ENCODE assay signal across 1 cellular context in genomic region chr1:151510614-151510956, GRCh38.
TF ChIP-seq lines count a peak whose summit lies in the region.

No MANE protein-coding gene starts in this region.

TF ChIP-seq in HepG2, 621 proteins besides CTCF, POLR2A, EP300 and RAD21:
- TF ChIP-seq TFAP4 (IDR thresholded peaks at IDR 0.05; ENCODE audit: borderline replicate concordance, low read depth) (no peak), PRDM4 (CRISPR knock-in tag; IDR thresholded peaks at IDR 0.05; ENCODE audit: borderline replicate concordance) (no peak), NFYB (CRISPR knock-in tag; IDR thresholded peaks at IDR 0.05) (no peak), ESRRA (CRISPR knock-in tag; IDR thresholded peaks at IDR 0.05; ENCODE audit: low read depth) (no peak), IKZF1 (IDR thresholded peaks at IDR 0.05) (no peak), ZNF3 (CRISPR knock-in tag; IDR thresholded peaks at IDR 0.05) (no peak), PTBP1 (IDR thresholded peaks at IDR 0.05; ENCODE audit: low read depth, low read length, poor library complexity, severe bottlenecking) (no peak), SUZ12 (IDR thresholded peaks at IDR 0.05; ENCODE audit: low read depth, low read length) (no peak), ATF3 (CRISPR knock-in tag; IDR thresholded peaks at IDR 0.05) (no peak), HHEX (CRISPR knock-in tag; IDR thresholded peaks at IDR 0.05) (no peak)
